19 cellular contexts compared by ENCODE assay signal in the genomic region with DNA sequence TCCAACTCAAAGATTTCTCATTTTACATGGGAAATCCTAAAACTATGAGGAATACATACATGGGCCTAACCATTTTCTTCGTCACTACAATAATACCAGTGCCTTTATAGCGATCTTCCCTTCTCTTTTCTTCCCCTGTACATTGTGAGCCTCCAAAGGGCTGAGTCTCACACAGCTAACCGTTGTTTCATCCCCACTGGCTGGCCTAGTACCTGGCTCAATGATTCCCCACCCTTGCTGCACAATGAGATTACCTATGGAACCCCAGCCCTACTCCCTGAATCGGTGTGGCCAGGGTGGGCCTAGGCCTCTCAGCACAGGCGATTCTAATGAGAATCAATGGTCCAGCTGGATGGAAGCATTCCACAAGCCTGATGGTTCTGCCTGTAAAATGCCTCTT. TPM values are rescaled to one million over a fixed set of nuclear protein-coding genes. Genes with fewer than 3 reads are reported as not detected.
DNase-seq lines count a peak whose midpoint lies in the region; ATAC-seq, FAIRE-seq and TF ChIP-seq lines count a peak whose summit lies in the region.
"Had no signal": no experiment of that assay in that cellular context is flagged by ENCODE, and none has a peak within 500 bp of the region (broad histone marks: within the 10 kb centered on the region; RNA-seq: fewer than 3 reads in every experiment).

No MANE protein-coding gene starts in this region.

- H3K9me3 Mint-ChIP-seq in activated CD4-positive, alpha-beta memory T cell treated with anti-CD3 and anti-CD28 coated beads for 36 hours = peaks cover 18% of the 10 kb centered on the region
- peaks cover 21% of the 10 kb centered on the region for H3K9me3 Mint-ChIP-seq in activated CD4-positive, alpha-beta memory T cell treated with anti-CD3 and anti-CD28 coated beads, Interleukin-2, amount 10 ng/mL, durations not matched to agents 7 days and 5 days
- peaks cover 0 to 16% (median 10%) of the 10 kb centered on the region in 7 donors for H3K9me3 Mint-ChIP-seq in CD4-positive, CD25-positive, alpha-beta regulatory T cell
- H3K9me3 Mint-ChIP-seq in memory B cell = peaks cover 5% of the 10 kb centered on the region
- H3K9me3 Mint-ChIP-seq: effector memory CD8-positive, alpha-beta T cell had no signal

- FAIRE-seq in small intestine (lab: Jason Lieb, UNC) = no peak
- FAIRE-seq: A204.1, kidney had no signal

- peaks cover 13 to 15% of the 10 kb centered on the region in 2 experiments for H3K9me3 ChIP-seq in CD4-positive, CD25-positive, alpha-beta regulatory T cell (ENCODE audit: control insufficient read depth in 2 of 2, low read length in 2 of 2)
- H3K9me3 ChIP-seq in T-helper 17 cell (ENCODE audit: control insufficient read depth, low read length, poor library complexity, severe bottlenecking) (no peaks in the 10 kb centered on the region), small intestine (ENCODE audit: control insufficient read depth, low read depth) (no peaks in the 10 kb centered on the region)

- H3K27ac Mint-ChIP-seq in activated CD4-positive, alpha-beta memory T cell treated with anti-CD3 and anti-CD28 coated beads for 36 hours = peak overlapping the region; percentile 19
- no peak overlapping the region for H3K27ac Mint-ChIP-seq in activated CD4-positive, alpha-beta memory T cell treated with anti-CD3 and anti-CD28 coated beads, Interleukin-2, amount 10 ng/mL, durations not matched to agents 7 days and 5 days
- peak overlapping the region; percentile 72 to 87 (median 77) for H3K27ac Mint-ChIP-seq in CD4-positive, CD25-positive, alpha-beta regulatory T cell
- H3K27ac Mint-ChIP-seq in T-helper 17 cell = peak overlapping the region; percentile 1
- peak overlapping the region; percentile 75 for H3K27ac Mint-ChIP-seq in memory B cell

- H3K36me3 ChIP-seq in CD4-positive, CD25-positive, alpha-beta regulatory T cell (ENCODE audit: control insufficient read depth, insufficient read depth, low read length) = peaks cover 10% of the 10 kb centered on the region
- no peaks in the 10 kb centered on the region for H3K36me3 ChIP-seq in small intestine (ENCODE audit: control insufficient read depth in 2 of 2, insufficient read depth in 2 of 2, low read length in 2 of 2)
- H3K36me3 ChIP-seq: tibial artery had no signal

- H3K4me1 Mint-ChIP-seq in activated CD4-positive, alpha-beta memory T cell treated with anti-CD3 and anti-CD28 coated beads for 36 hours (ENCODE audit: low read depth) = peaks cover 60% of the 10 kb centered on the region
- peaks cover 38% of the 10 kb centered on the region for H3K4me1 Mint-ChIP-seq in activated CD4-positive, alpha-beta memory T cell treated with anti-CD3 and anti-CD28 coated beads, Interleukin-2, amount 10 ng/mL, durations not matched to agents 7 days and 5 days
- peaks cover 29 to 63% (median 42%) of the 10 kb centered on the region in 4 donors for H3K4me1 Mint-ChIP-seq in CD4-positive, CD25-positive, alpha-beta regulatory T cell
- H3K4me1 Mint-ChIP-seq in T-helper 17 cell = peaks cover 21% of the 10 kb centered on the region
- H3K4me1 Mint-ChIP-seq in memory B cell = peaks cover 29% of the 10 kb centered on the region

- H3K4me3 Mint-ChIP-seq in activated CD4-positive, alpha-beta memory T cell treated with anti-CD3 and anti-CD28 coated beads for 36 hours = no peak overlapping the region
- no peak overlapping the region for H3K4me3 Mint-ChIP-seq in activated CD4-positive, alpha-beta memory T cell treated with anti-CD3 and anti-CD28 coated beads, Interleukin-2, amount 10 ng/mL, durations not matched to agents 7 days and 5 days
- H3K4me3 Mint-ChIP-seq in CD4-positive, CD25-positive, alpha-beta regulatory T cell = no peak overlapping the region
- H3K4me3 Mint-ChIP-seq in T-helper 17 cell (no peak overlapping the region), memory B cell (no peak overlapping the region)
- H3K4me3 Mint-ChIP-seq: CD14-positive monocyte; effector memory CD8-positive, alpha-beta T cell had no signal

- no peak overlapping the region for H3K27ac ChIP-seq in CD4-positive, CD25-positive, alpha-beta regulatory T cell (ENCODE audit: insufficient read depth, low read length, poor library complexity, severe bottlenecking)
- H3K27ac ChIP-seq in small intestine (ENCODE audit: low read depth in 1 of 2, low read length in 1 of 2) = no peak overlapping the region
- H3K27ac ChIP-seq: GM23248, tibial artery had no signal

- peak overlapping the region; percentile 3 for H3K4me3 ChIP-seq in CD4-positive, CD25-positive, alpha-beta regulatory T cell (ENCODE audit: low read depth, low read length)
- no peak overlapping the region for H3K4me3 ChIP-seq in small intestine (ENCODE audit: low read depth in 1 of 2, low read length in 2 of 2)
- H3K4me3 ChIP-seq: GM23248, tibial artery had no signal

- intact Hi-C loops in activated CD4-positive, alpha-beta memory T cell treated with anti-CD3 and anti-CD28 coated beads for 36 hours (cut with micrococcal nuclease) = no loop called here

- 95 to 96% (median 96%) methylated on average over 5 of the region's 5 CpGs for WGBS in small intestine, 3 donors

- POLR2A ChIA-PET in activated CD4-positive, alpha-beta memory T cell treated with anti-CD3 and anti-CD28 coated beads for 36 hours (lab: Charles Lee) = interaction anchor here (1.1 kb wide), 1 partner anchor 12 kb away, joined by 3 read pairs; no protein-coding TSS in a partner anchor
- POLR2A ChIA-PET in activated CD4-positive, alpha-beta memory T cell treated with anti-CD3 and anti-CD28 coated beads, Interleukin-2, amount 10 ng/mL, durations not matched to agents 7 days and 5 days (lab: Charles Lee) = interaction anchor here (1.5 to 4.7 kb wide), 4 partner anchors 8 to 65 kb away, joined by 3 to 33 read pairs (median 10); a partner anchor contains a TSS
- POLR2A ChIA-PET in GM10248 (lab: Yijun Ruan, JAX) = interaction anchor here (0.6 kb wide), 1 partner anchor 65 kb away, joined by 3 read pairs; a partner anchor contains a TSS

- TF ChIP-seq CTCF in GM10248 (IDR thresholded peaks at IDR 0.05; ENCODE audit: control extremely low read depth, extremely low read depth, low read depth, missing control alignments) = no peak

- H3K27me3 ChIP-seq in CD4-positive, CD25-positive, alpha-beta regulatory T cell (ENCODE audit: control insufficient read depth, insufficient read depth, low read length) = no peaks in the 10 kb centered on the region
- no peaks in the 10 kb centered on the region for H3K27me3 ChIP-seq in small intestine (ENCODE audit: control insufficient read depth in 2 of 2, insufficient read depth in 2 of 2, low read length in 2 of 2)
- H3K27me3 ChIP-seq: tibial artery had no signal

- H3K27me3 Mint-ChIP-seq in activated CD4-positive, alpha-beta memory T cell treated with anti-CD3 and anti-CD28 coated beads for 36 hours = no peaks in the 10 kb centered on the region
- H3K27me3 Mint-ChIP-seq in activated CD4-positive, alpha-beta memory T cell treated with anti-CD3 and anti-CD28 coated beads, Interleukin-2, amount 10 ng/mL, durations not matched to agents 7 days and 5 days = no peaks in the 10 kb centered on the region
- no peaks in the 10 kb centered on the region for H3K27me3 Mint-ChIP-seq in CD4-positive, CD25-positive, alpha-beta regulatory T cell
- H3K27me3 Mint-ChIP-seq in T-helper 17 cell (no peaks in the 10 kb centered on the region), memory B cell (no peaks in the 10 kb centered on the region)
- H3K27me3 Mint-ChIP-seq: effector memory CD8-positive, alpha-beta T cell had no signal

- peaks cover 29% of the 10 kb centered on the region for H3K4me1 ChIP-seq in CD4-positive, CD25-positive, alpha-beta regulatory T cell (ENCODE audit: control insufficient read depth, insufficient read depth, low read length, poor library complexity, severe bottlenecking)
- peaks cover 7 to 13% of the 10 kb centered on the region in 2 donors for H3K4me1 ChIP-seq in small intestine (ENCODE audit: control insufficient read depth in 2 of 2, insufficient read depth in 1 of 2, low read depth in 1 of 2, low read length in 1 of 2)

- DNase-seq in activated CD4-positive, alpha-beta memory T cell treated with anti-CD3 and anti-CD28 coated beads for 36 hours = no peak
- no peak for DNase-seq in activated CD4-positive, alpha-beta memory T cell treated with anti-CD3 and anti-CD28 coated beads, Interleukin-2, amount 10 ng/mL, durations not matched to agents 7 days and 5 days
- DNase-seq in CD4-positive, CD25-positive, alpha-beta regulatory T cell = no peak
- no peak for DNase-seq in T-helper 17 cell
- DNase-seq in memory B cell (ENCODE audit: low spot score in 2 of 2) = no peak
- no peak for DNase-seq in GM10248 (ENCODE audit: extremely low spot score)
- no peak for DNase-seq in small intestine
- DNase-seq: activated effector memory CD4-positive, alpha-beta T cell treated with Interleukin-2 at 50 U/mL for 16 hours; aorta; DND-41; effector memory CD8-positive, alpha-beta T cell; GM23248; kidney; MV-4-11; NCI-H510A; tibial artery had no signal

- ATAC-seq in CD4-positive, CD25-positive, alpha-beta regulatory T cell (ENCODE audit: low read depth in 2 of 2) = no peak
- no peak for ATAC-seq in T-helper 17 cell
- no peak for ATAC-seq in memory B cell (ENCODE audit: low read depth)
- no peak for ATAC-seq in GM18517 (IDR thresholded peaks at IDR 0.05; ENCODE audit: unreplicated experiment)
- ATAC-seq: effector memory CD8-positive, alpha-beta T cell had no signal

- H3K36me3 Mint-ChIP-seq in activated CD4-positive, alpha-beta memory T cell treated with anti-CD3 and anti-CD28 coated beads for 36 hours = peaks cover 20% of the 10 kb centered on the region
- peaks cover 37% of the 10 kb centered on the region for H3K36me3 Mint-ChIP-seq in activated CD4-positive, alpha-beta memory T cell treated with anti-CD3 and anti-CD28 coated beads, Interleukin-2, amount 10 ng/mL, durations not matched to agents 7 days and 5 days (ENCODE audit: low read depth)
- peaks cover 13% of the 10 kb centered on the region for H3K36me3 Mint-ChIP-seq in CD4-positive, CD25-positive, alpha-beta regulatory T cell
- H3K36me3 Mint-ChIP-seq in T-helper 17 cell (ENCODE audit: low read depth) = peaks cover 5% of the 10 kb centered on the region
- H3K36me3 Mint-ChIP-seq in memory B cell = peaks cover 16% of the 10 kb centered on the region

- CTCF ChIA-PET in activated CD4-positive, alpha-beta memory T cell treated with anti-CD3 and anti-CD28 coated beads for 36 hours (lab: Charles Lee) = interaction anchor here (2.9 to 8.7 kb wide), 2 partner anchors 15 to 34 kb away, joined by 11 to 56 read pairs; no protein-coding TSS in a partner anchor
- CTCF ChIA-PET in activated CD4-positive, alpha-beta memory T cell treated with anti-CD3 and anti-CD28 coated beads, Interleukin-2, amount 10 ng/mL, durations not matched to agents 7 days and 5 days (lab: Charles Lee) = interaction anchor here (1.0 to 1.8 kb wide), 4 partner anchors 9 to 34 kb away, joined by 3 to 7 read pairs (median 4); no protein-coding TSS in a partner anchor
- CTCF ChIA-PET in GM10248 (lab: Yijun Ruan, JAX) = interaction anchor here (0.8 to 3.2 kb wide), 5 partner anchors 10 to 34 kb away, joined by 3 to 9 read pairs (median 5); no protein-coding TSS in a partner anchor

RNA-seq across cellular contexts. Expression of a gene that starts 16.1 kb away (rescaled TPM):
- total RNA-seq in activated CD4-positive, alpha-beta memory T cell treated with anti-CD3 and anti-CD28 coated beads for 36 hours = 10 to 100 TPM; 36.9 to 37.0 TPM
- total RNA-seq in activated CD4-positive, alpha-beta memory T cell treated with anti-CD3 and anti-CD28 coated beads, Interleukin-2, amount 10 ng/mL, durations not matched to agents 7 days and 5 days = 10 to 100 TPM; 31.5 to 31.8 TPM
- 42.3 TPM for total RNA-seq in CD4-positive, CD25-positive, alpha-beta regulatory T cell
- polyA plus RNA-seq in CD4-positive, CD25-positive, alpha-beta regulatory T cell = 10 to 100 TPM in 1 of 4 donors, 1 to 10 TPM in 3; 6.7 to 10.3 (median 8.4) TPM
- total RNA-seq in T-helper 17 cell = 10 to 100 TPM; 45.5 to 49.4 TPM
- polyA plus RNA-seq in small intestine = 10 to 100 TPM in 2 of 3 donors, 1 to 10 TPM in 1; 8.6 to 13.9 (median 10.1) TPM

RNA-seq across cellular contexts. Expression of a gene that starts 46.9 kb away (rescaled TPM):
- 1 to 10 TPM; 6.4 to 7.6 TPM for total RNA-seq in activated CD4-positive, alpha-beta memory T cell treated with anti-CD3 and anti-CD28 coated beads for 36 hours
- 1 to 10 TPM; 2.6 to 3.4 TPM for total RNA-seq in activated CD4-positive, alpha-beta memory T cell treated with anti-CD3 and anti-CD28 coated beads, Interleukin-2, amount 10 ng/mL, durations not matched to agents 7 days and 5 days
- 1.6 TPM for total RNA-seq in CD4-positive, CD25-positive, alpha-beta regulatory T cell
- 1 to 10 TPM; 2.7 to 5.8 (median 4.0) TPM for polyA plus RNA-seq in CD4-positive, CD25-positive, alpha-beta regulatory T cell
- total RNA-seq in T-helper 17 cell = 1 to 10 TPM; 5.0 to 8.5 TPM
- 1 to 10 TPM in 2 of 3 donors, under 1 TPM in 1; 0.67 to 5.5 (median 1.6) TPM for polyA plus RNA-seq in small intestine
